ENCODE assay signal across 24 cellular contexts in the genomic region with DNA sequence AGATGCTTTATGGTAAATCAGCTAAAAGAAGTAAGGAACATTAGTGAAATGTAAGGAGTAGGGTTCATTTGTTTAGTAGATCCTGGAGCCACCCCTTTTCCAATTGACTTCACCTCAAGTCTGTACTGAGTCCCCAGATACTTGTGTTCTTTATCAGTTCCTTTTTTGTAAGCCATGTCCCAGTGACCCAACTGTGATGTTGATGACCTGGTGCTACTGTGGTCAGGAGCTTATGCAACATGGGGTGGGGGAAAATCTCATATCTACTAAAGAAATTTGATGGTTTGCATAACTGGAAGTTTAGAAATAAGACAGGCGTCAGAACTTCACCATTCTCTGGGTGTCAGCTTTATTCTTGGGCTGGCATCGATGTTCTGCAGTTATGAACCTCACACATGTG.
"Had no signal": no experiment of that assay in that cellular context is flagged by ENCODE, and none has a peak within 500 bp of the region (broad histone marks: within the 10 kb centered on the region; RNA-seq: fewer than 3 reads in every experiment).

No MANE protein-coding gene starts in this region.

- H3K9me3 ChIP-seq: adrenal gland, body of pancreas, colonic mucosa, lower lobe of right lung, right lobe of liver, tibial nerve had no signal

- H3K4me1 ChIP-seq: adrenal gland, body of pancreas, colonic mucosa, left lung, lower lobe of right lung, right lobe of liver, tibial nerve had no signal

- H3K27me3 ChIP-seq: adrenal gland, body of pancreas, cardiac muscle cell, colonic mucosa, left lung, right lobe of liver, tibial nerve had no signal

- H3K27ac ChIP-seq: adrenal gland, body of pancreas, cardiac muscle cell, colonic mucosa, left lung, lower lobe of right lung, right lobe of liver, tibial nerve, WERI-Rb-1 had no signal

- DNase-seq: activated CD4-positive, alpha-beta T cell treated with anti-CD3 and anti-CD28 coated beads for 48 hours; activated CD4-positive, alpha-beta T cell treated with anti-CD3 and anti-CD28 coated beads, Interleukin-2, amount 50 U/mL, for 48 hours; activated CD8-positive, alpha-beta memory T cell treated with anti-CD3 and anti-CD28 coated beads for 24 hours; activated effector memory CD4-positive, alpha-beta T cell treated with Interleukin-2 at 50 U/mL for 16 hours; activated naive CD4-positive, alpha-beta T cell treated with anti-CD3 and anti-CD28 coated beads for 36 hours; activated naive CD8-positive, alpha-beta T cell treated with anti-CD3 and anti-CD28 coated beads for 36 hours; adrenal gland; aorta; cerebellar nuclear complex; colonic mucosa; effector CD8-positive, alpha-beta T cell; glutamatergic neuron; left lung; lower lobe of right lung; mesenchymal stem cell; right lobe of liver; stimulated activated CD4-positive, alpha-beta T cell treated with anti-CD3 and anti-CD28 coated beads, Interleukin-2, amount 100 ng/mL, for 48 hours; stimulated activated naive CD4-positive, alpha-beta T cell treated with Interleukin-2 at 50 U/mL for 16 hours; WERI-Rb-1 had no signal

- H3K36me3 ChIP-seq: adrenal gland, cardiac muscle cell, colonic mucosa, left lung, lower lobe of right lung, right lobe of liver, tibial nerve, WERI-Rb-1 had no signal

- ATAC-seq: activated CD4-positive, CD25-positive, alpha-beta regulatory T cell treated with anti-CD3 and anti-CD28 coated beads, Interleukin-2, amount 50 U/mL, for 24 hours; body of pancreas; left lung; natural killer cell treated with Interleukin-12 subunit alpha and Interleukin-12 subunit beta and Interleukin-15 and Interleukin-18, amount 100 ng/mL, for 72 hours; right lobe of liver had no signal

- H3K4me3 ChIP-seq: adrenal gland, body of pancreas, cardiac muscle cell, colonic mucosa, left lung, lower lobe of right lung, right lobe of liver, tibial nerve had no signal
